Comparison of ENCODE assay signal across 25 cellular contexts in genomic region chr6:168004023-168004422, GRCh38. TPM values are rescaled to one million over a fixed set of nuclear protein-coding genes. Genes with fewer than 3 reads are reported as not detected.
"Had no signal": no experiment of that assay in that cellular context is flagged by ENCODE, and none has a peak within 500 bp of the region (broad histone marks: within the 10 kb centered on the region; RNA-seq: fewer than 3 reads in every experiment).

No MANE protein-coding gene starts in this region.

- H3K27ac ChIP-seq: adrenal gland, Peyer's patch, RWPE1, SJSA1 had no signal

- FAIRE-seq: K562 had no signal

- H3K36me3 ChIP-seq: adrenal gland, Peyer's patch, SJSA1 had no signal

- H3K4me1 ChIP-seq: adrenal gland, Peyer's patch had no signal

- DNase-seq: activated CD4-positive, alpha-beta T cell treated with anti-CD3 and anti-CD28 coated beads for 48 hours; activated CD4-positive, alpha-beta T cell treated with anti-CD3 and anti-CD28 coated beads, Interleukin-2, amount 50 U/mL, for 4 hours; activated CD4-positive, CD25-positive, alpha-beta regulatory T cell treated with anti-CD3 and anti-CD28 coated beads, Interleukin-2, amount 50 U/mL, for 72 hours; activated CD8-positive, alpha-beta memory T cell treated with anti-CD3 and anti-CD28 coated beads, Interleukin-2, amount 50 U/mL, for 48 hours; activated CD8-positive, alpha-beta T cell treated with anti-CD3 and anti-CD28 coated beads, Interleukin-2, amount 10 ng/mL, durations not matched to agents 7 days and 5 days; activated naive CD4-positive, alpha-beta T cell treated with anti-CD3 and anti-CD28 coated beads, Interleukin-2, amount 50 U/mL, for 16 hours; activated naive CD8-positive, alpha-beta T cell treated with anti-CD3 and anti-CD28 coated beads, Interleukin-2, amount 10 ng/mL, durations not matched to agents 7 days and 5 days; activated T-cell treated with anti-CD3 and anti-CD28 coated beads, Interleukin-2, amount 50 U/mL, for 1 hour; adrenal gland; anterior cingulate cortex; Karpas-422; MM.1S; NCI-H1105; NCI-H1436 treated with DMSO at 0.1 percent for 48 hours; NCI-H187; NCI-H2081; NCI-H510A treated with DMSO at 0.1 percent for 48 hours; Peyer's patch; SHP77; T-helper 17 cell; T-helper 9 cell had no signal

- ATAC-seq: activated CD8-positive, alpha-beta T cell treated with anti-CD3 and anti-CD28 coated beads, Interleukin-2, amount 10 ng/mL, durations not matched to agents 7 days and 5 days; K562; T-helper 17 cell; WTC11 had no signal

- H3K4me3 ChIP-seq: adrenal gland, K562, Peyer's patch, SJSA1 had no signal

- H3K9me3 ChIP-seq: adrenal gland, Peyer's patch, SJSA1 had no signal

- H3K27me3 ChIP-seq: adrenal gland, Peyer's patch, SJSA1 had no signal

RNA-seq across cellular contexts. Expression of gene KIF25, which starts 6.6 kb away (rescaled TPM):
- total RNA-seq: activated CD8-positive, alpha-beta T cell treated with anti-CD3 and anti-CD28 coated beads, Interleukin-2, amount 10 ng/mL, durations not matched to agents 7 days and 5 days; activated naive CD8-positive, alpha-beta T cell treated with anti-CD3 and anti-CD28 coated beads, Interleukin-2, amount 10 ng/mL, durations not matched to agents 7 days and 5 days; adrenal gland; Peyer's patch; SJSA1; T-helper 17 cell had no signal
